Comparison of ENCODE assay signal across 8 cellular contexts in the genomic region with DNA sequence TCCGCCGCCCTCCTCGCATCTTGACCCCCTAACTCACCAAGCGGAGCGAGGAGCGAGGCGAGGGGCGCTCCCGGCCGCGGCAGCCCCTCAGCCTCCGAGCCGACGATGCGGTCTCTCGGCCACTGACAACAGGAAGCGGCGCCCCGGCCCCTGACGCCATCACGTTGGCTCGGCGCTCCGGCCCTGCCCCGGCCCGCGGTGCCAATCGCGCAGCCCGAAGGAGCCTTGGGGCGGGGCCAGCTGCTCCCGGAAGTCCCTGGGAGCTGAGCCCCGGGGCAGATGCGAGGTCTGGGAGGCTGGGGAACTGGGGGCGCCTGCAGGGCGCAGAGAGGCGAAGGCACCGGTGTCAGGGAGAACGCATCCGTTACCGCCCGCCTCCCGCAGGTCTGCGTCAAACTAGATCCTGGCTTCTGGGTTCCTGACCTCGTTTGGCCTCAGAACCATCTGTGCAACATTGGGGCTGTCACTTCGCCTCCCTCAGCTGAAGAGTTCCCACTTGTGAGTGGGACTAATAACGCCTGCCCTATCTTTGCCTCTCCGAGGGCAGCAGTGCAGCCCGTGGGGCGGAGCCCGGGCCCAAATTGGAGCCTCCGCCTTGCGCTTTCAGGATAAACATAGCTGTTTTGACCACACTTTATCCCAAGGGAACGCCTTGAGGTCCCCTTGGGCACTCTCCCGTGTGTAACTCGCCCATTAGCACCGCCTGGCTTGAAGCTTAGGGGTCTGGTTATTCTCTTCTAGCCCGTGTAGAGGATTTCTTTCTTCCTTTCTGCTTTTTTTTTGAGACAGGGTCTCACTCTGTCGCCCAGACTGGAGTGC. TPM values are rescaled to one million over a fixed set of nuclear protein-coding genes. Genes with fewer than 3 reads are reported as not detected.
A peak's percentile ranks its signal among the peaks of the same experiment; 100 is the strongest.
DNase-seq lines count a peak whose midpoint lies in the region; ATAC-seq lines count a peak whose summit lies in the region.
"Not testable (repeated sequence)": the region's sequence is repeated elsewhere in the genome, so short reads cannot be mapped to it uniquely, and the experiment has no call there.

A gene (minus strand): TSS at position 107 of the 819 bp plus-strand sequence. CDS start 8,237 bp downstream, outside the sequence.

- H3K9ac ChIP-seq in BLaER1 = peak within 1 kb of the TSS; percentile 85

- ATAC-seq in GM19328 (IDR thresholded peaks at IDR 0.05; ENCODE audit: unreplicated experiment) = peak; percentile 92
- peak; percentile 85 for ATAC-seq in HG03457 (IDR thresholded peaks at IDR 0.05; ENCODE audit: unreplicated experiment)
- ATAC-seq in left colon = peak; percentile 92

- H3K4me1 ChIP-seq in BLaER1 = peaks cover 57% of the 10 kb centered on the region

- not testable (repeated sequence) for H3K9me3 ChIP-seq in BLaER1

- not testable (repeated sequence) for H3K36me3 ChIP-seq in BLaER1

- H3K27ac ChIP-seq in BLaER1 = peak within 1 kb of the TSS; percentile 90

- peak within 1 kb of the TSS; percentile 83 for H3K4me2 ChIP-seq in BLaER1

- H3K27me3 ChIP-seq in BLaER1 = not testable (repeated sequence)

- not testable (repeated sequence) for H4K20me1 ChIP-seq in BLaER1

- peak within 1 kb of the TSS; percentile 74 for H3K4me3 ChIP-seq in BLaER1

- intact Hi-C loops in left colon (cut with DNase I, micrococcal nuclease) = not testable (repeated sequence)

- DNase-seq in NCI-H526 treated with DMSO at 0.1 percent for 48 hours (lab: John Stamatoyannopoulos, UW) = peak; percentile 29
- DNase-seq in activated CD4-positive, alpha-beta T cell treated with anti-CD3 and anti-CD28 coated beads, Interleukin-2, amount 50 U/mL, for 1 hour = peak; percentile 72
- DNase-seq in cortex of kidney (lab: John Stamatoyannopoulos, UW) = peak; percentile 7
- peak; percentile 87 to 92 for DNase-seq in left colon
- DNase-seq in stimulated activated CD4-positive, alpha-beta T cell treated with anti-CD3 and anti-CD28 coated beads, Interleukin-1b, Interleukin-23, amount 100 ng/mL, for 24 hours (ENCODE audit: low read depth in 4 of 4, low spot score in 1 of 4) = peak; percentile 45 to 79 (median 64)

RNA-seq across cellular contexts. Expression of the gene that starts here (rescaled TPM):
- total RNA-seq in left colon = 10 to 100 TPM; 56.9 to 73.7 TPM

Comparison
In these comparisons a context has a peak if more than half of its experiments do, and no peak if none do; other contexts are left out.
1. Peak in every context shown above with its lines: DNase-seq, ATAC-seq, H3K4me3 ChIP-seq and H3K27ac ChIP-seq.
2. DNase-seq: peak in every context shown above with its lines; median percentile 90 in left colon; 72 in activated CD4-positive, alpha-beta T cell treated with anti-CD3 and anti-CD28 coated beads, Interleukin-2, amount 50 U/mL, for 1 hour; 64 in stimulated activated CD4-positive, alpha-beta T cell treated with anti-CD3 and anti-CD28 coated beads, Interleukin-1b, Interleukin-23, amount 100 ng/mL, for 24 hours; 29 in NCI-H526 treated with DMSO at 0.1 percent for 48 hours; 7 in cortex of kidney.